8 cellular contexts compared by ENCODE assay signal in the genomic region with DNA sequence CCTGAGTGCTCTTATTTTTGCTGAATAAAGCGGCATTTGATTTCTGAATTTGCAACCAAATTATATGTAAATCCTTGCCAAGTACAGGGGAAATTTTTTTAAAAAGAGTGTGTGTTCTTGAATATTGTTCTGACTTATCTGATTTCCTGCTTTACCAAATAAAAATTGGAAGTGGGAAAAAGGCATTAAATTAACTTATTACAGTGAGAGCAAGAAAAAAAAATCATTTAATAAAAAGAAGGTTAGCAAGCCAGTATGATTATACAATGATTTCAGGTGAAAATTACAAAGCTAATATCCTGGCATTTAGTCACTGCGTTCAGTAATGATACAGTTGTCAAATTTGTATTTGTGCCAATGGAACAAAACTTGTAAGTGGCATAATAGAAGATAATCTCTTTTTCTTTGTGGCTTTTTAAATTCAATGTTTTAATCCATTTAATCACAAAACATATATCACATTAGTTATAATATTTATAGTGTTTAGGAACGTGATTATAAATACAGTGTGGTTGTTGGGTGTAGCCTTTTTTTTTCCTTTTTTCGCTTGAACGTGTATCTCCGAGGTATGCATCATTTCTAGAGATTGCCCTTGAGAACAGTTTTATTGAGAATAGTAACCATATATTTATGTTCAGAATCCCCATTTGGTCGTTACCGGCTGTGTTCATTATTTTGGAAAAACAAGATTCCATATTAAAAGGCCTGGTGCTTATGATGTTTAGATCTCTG.
A peak's percentile ranks its signal among the peaks of the same experiment; 100 is the strongest.
DNase-seq lines count a peak whose midpoint lies in the region; ATAC-seq and TF ChIP-seq lines count a peak whose summit lies in the region.

No MANE protein-coding gene starts in this region.

- H3K4me3 ChIP-seq in CD8-positive, alpha-beta memory T cell (ENCODE audit: low read length): no peak overlapping the region
- H3K4me3 ChIP-seq in duodenal mucosa (ENCODE audit: low read depth in 1 of 2, low read length in 2 of 2) (peak overlapping the region; percentile 69 to 75), psoas muscle (peak overlapping the region; percentile 88)

- DNase-seq in CD8-positive, alpha-beta memory T cell: no peak
- peak; percentile 63 for DNase-seq in NCI-H69 (lab: John Stamatoyannopoulos, UW)
- no peak for DNase-seq in psoas muscle
- DNase-seq in NCI-H524 (lab: John Stamatoyannopoulos, UW): no peak
- no peak for DNase-seq in islet precursor cell
- no peak for DNase-seq in T1000 (lab: John Stamatoyannopoulos, UW)

- H3K27ac ChIP-seq in CD8-positive, alpha-beta memory T cell (ENCODE audit: low read depth, low read length): no peak overlapping the region
- H3K27ac ChIP-seq in duodenal mucosa (ENCODE audit: low read depth, low read length) (peak overlapping the region; percentile 99), psoas muscle (peak overlapping the region; percentile 99)

- H3K27me3 ChIP-seq in CD8-positive, alpha-beta memory T cell (ENCODE audit: insufficient read depth, low read length, poor library complexity, severe bottlenecking): no peaks in the 10 kb centered on the region
- H3K27me3 ChIP-seq in duodenal mucosa (ENCODE audit: control insufficient read depth in 1 of 2, insufficient read depth in 2 of 2, low read length in 2 of 2) (no peaks in the 10 kb centered on the region), psoas muscle (ENCODE audit: insufficient read depth in 3 of 3, low read length in 2 of 3) (no peaks in the 10 kb centered on the region)

- H3K4me1 Mint-ChIP-seq in CD8-positive, alpha-beta memory T cell: peaks cover 25 to 59% (median 33%) of the 10 kb centered on the region in 3 donors

- H3K4me3 Mint-ChIP-seq in CD8-positive, alpha-beta memory T cell: peak overlapping the region in 6 of 7 donors; percentile 47 to 87 (median 80)

- H3K36me3 Mint-ChIP-seq in CD8-positive, alpha-beta memory T cell: peaks cover 0 to 15% (median 0%) of the 10 kb centered on the region in 3 donors

- ATAC-seq in psoas muscle: no peak
- no peak for ATAC-seq in GM19035 (IDR thresholded peaks at IDR 0.05; ENCODE audit: unreplicated experiment)

- intact Hi-C loops in psoas muscle (cut with DNase I): no loop called here

- H3K9me3 Mint-ChIP-seq in CD8-positive, alpha-beta memory T cell: no peaks in the 10 kb centered on the region

- H3K27me3 Mint-ChIP-seq in CD8-positive, alpha-beta memory T cell: peaks cover 4 to 6% of the 10 kb centered on the region in 2 donors

- 12 to 25% (median 14%) methylated on average over 8 of the region's 8 CpGs for WGBS in psoas muscle, 3 donors

- peaks cover 12% of the 10 kb centered on the region for H3K4me1 ChIP-seq in CD8-positive, alpha-beta memory T cell (ENCODE audit: insufficient read depth, low read length)
- H3K4me1 ChIP-seq in duodenal mucosa (ENCODE audit: control insufficient read depth in 1 of 2, insufficient read depth in 2 of 2, low read length in 2 of 2) (peaks cover 14 to 46% of the 10 kb centered on the region in 2 donors), psoas muscle (peaks cover 33% of the 10 kb centered on the region)

- TF ChIP-seq CTCF in psoas muscle (IDR thresholded peaks at IDR 0.05): no peak

- POLR2A ChIA-PET in CD8-positive, alpha-beta memory T cell (lab: Charles Lee): no interaction called here

- H3K36me3 ChIP-seq in CD8-positive, alpha-beta memory T cell (ENCODE audit: insufficient read depth, low read length): no peaks in the 10 kb centered on the region
- peaks cover 0 to 2% of the 10 kb centered on the region in 2 donors for H3K36me3 ChIP-seq in duodenal mucosa (ENCODE audit: control insufficient read depth in 1 of 2, insufficient read depth in 2 of 2, low read length in 2 of 2)
- no peaks in the 10 kb centered on the region for H3K36me3 ChIP-seq in psoas muscle (ENCODE audit: insufficient read depth in 1 of 2, low read depth in 1 of 2)

- H3K9me3 ChIP-seq in CD8-positive, alpha-beta memory T cell (ENCODE audit: low read length): no peaks in the 10 kb centered on the region
- H3K9me3 ChIP-seq in duodenal mucosa (ENCODE audit: control insufficient read depth in 1 of 2, low read length in 2 of 2): no peaks in the 10 kb centered on the region
- H3K9me3 ChIP-seq in psoas muscle: no peaks in the 10 kb centered on the region

- CTCF ChIA-PET in CD8-positive, alpha-beta memory T cell (lab: Charles Lee): no interaction called here

- H3K27ac Mint-ChIP-seq in CD8-positive, alpha-beta memory T cell: peak overlapping the region in 2 of 8 donors; percentile 39 to 73

- H3K9ac ChIP-seq in duodenal mucosa (ENCODE audit: low read depth in 1 of 2, low read length in 2 of 2): peak overlapping the region; percentile 86 to 98
